In genomic region chr15:41558400-41559238, GRCh38 we compare ENCODE assay signal across 8 cellular contexts. TPM values are rescaled to one million over a fixed set of nuclear protein-coding genes. Genes with fewer than 3 reads are reported as not detected.
A peak's percentile ranks its signal among the peaks of the same experiment; 100 is the strongest.
DNase-seq lines count a peak whose midpoint lies in the region; ATAC-seq and TF ChIP-seq lines count a peak whose summit lies in the region.

TYRO3 (plus strand) TSS chr15:41559212; CDS start chr15:41559258, 46 bp downstream.

- H3K9me3 Mint-ChIP-seq in activated naive CD4-positive, alpha-beta T cell treated with anti-CD3 and anti-CD28 coated beads for 36 hours = no peaks in the 10 kb centered on the region

- no peak for DNase-seq in AG04450 (ENCODE audit: low read depth, low spot score)
- DNase-seq in GM19240 (ENCODE audit: insufficient read length, low spot score) = peak; percentile 63
- no peak for DNase-seq in RWPE2 (ENCODE audit: low spot score)
- peak; percentile 81 for DNase-seq in activated naive CD4-positive, alpha-beta T cell treated with anti-CD3 and anti-CD28 coated beads for 36 hours
- DNase-seq in globus pallidus (ENCODE audit: low spot score) = peak; percentile 85
- DNase-seq in occipital lobe (lab: John Stamatoyannopoulos, UW) = peak; percentile 73
- peak in 46 of 49 donors; percentile 37 to 93 (median 78) for DNase-seq in substantia nigra (lab: John Stamatoyannopoulos, UW)
- DNase-seq in ureter (ENCODE audit: low spot score) = no peak

- H3K27ac Mint-ChIP-seq in activated naive CD4-positive, alpha-beta T cell treated with anti-CD3 and anti-CD28 coated beads for 36 hours = no peak within 1 kb of the TSS

- H3K4me3 ChIP-seq in AG04450 (ENCODE audit: low read depth, low read length) = peak within 1 kb of the TSS; percentile 67
- H3K4me3 ChIP-seq in RWPE2 (ENCODE audit: severe bottlenecking) = peak within 1 kb of the TSS; percentile 98

- H3K27ac ChIP-seq in AG04450 (ENCODE audit: low read depth, low read length) = no peak within 1 kb of the TSS
- peak within 1 kb of the TSS; percentile 13 for H3K27ac ChIP-seq in RWPE2 (ENCODE audit: poor library complexity, severe bottlenecking)
- H3K27ac ChIP-seq in substantia nigra (ENCODE audit: low read depth, low read length, poor library complexity, severe bottlenecking) = peak within 1 kb of the TSS; percentile 97

- no peaks in the 10 kb centered on the region for H3K36me3 ChIP-seq in RWPE2 (ENCODE audit: low read depth)

- CTCF ChIA-PET in AG04450 (lab: Charles Lee) = interaction anchor here (0.6 to 2.6 kb wide), 20 partner anchors 8 to 252 kb away, joined by 3 to 14 read pairs (median 4); partner anchors contain the start of genes MAPKBP1 and RPAP1
- CTCF ChIA-PET in activated naive CD4-positive, alpha-beta T cell treated with anti-CD3 and anti-CD28 coated beads for 36 hours (lab: Charles Lee) = interaction anchor here (0.7 to 2.2 kb wide), 12 partner anchors 15 to 346 kb away, joined by 3 to 10 read pairs (median 3); partner anchors contain the start of genes MAPKBP1 and RPAP1

- no peaks in the 10 kb centered on the region for H3K36me3 Mint-ChIP-seq in activated naive CD4-positive, alpha-beta T cell treated with anti-CD3 and anti-CD28 coated beads for 36 hours (ENCODE audit: low read depth)

- POLR2A ChIA-PET in AG04450 (lab: Yijun Ruan, JAX) = interaction anchor here (0.6 to 1.3 kb wide), 4 partner anchors 10 to 261 kb away, joined by 3 to 5 read pairs (median 4); no protein-coding TSS in a partner anchor

- no peaks in the 10 kb centered on the region for H3K9me3 ChIP-seq in AG04450 (ENCODE audit: control insufficient read depth, insufficient read depth, low read length)
- no peaks in the 10 kb centered on the region for H3K9me3 ChIP-seq in RWPE2 (ENCODE audit: severe bottlenecking)

- H3K27me3 Mint-ChIP-seq in activated naive CD4-positive, alpha-beta T cell treated with anti-CD3 and anti-CD28 coated beads for 36 hours (ENCODE audit: low read depth) = peaks cover 15% of the 10 kb centered on the region

- no peak for TF ChIP-seq CTCF in AG04450 (IDR thresholded peaks at IDR 0.05; ENCODE audit: low read depth, low read length)
- TF ChIP-seq CTCF in RWPE2 (IDR thresholded peaks at IDR 0.05; ENCODE audit: poor library complexity, severe bottlenecking) = no peak

- H3K4me3 Mint-ChIP-seq in activated naive CD4-positive, alpha-beta T cell treated with anti-CD3 and anti-CD28 coated beads for 36 hours = peak within 1 kb of the TSS; percentile 87

- ATAC-seq in RWPE2 (ENCODE audit: low read depth) = peak; percentile 53

- peaks cover 5% of the 10 kb centered on the region for H3K4me1 ChIP-seq in RWPE2 (ENCODE audit: insufficient read depth, poor library complexity, severe bottlenecking)

- intact Hi-C loops in activated naive CD4-positive, alpha-beta T cell treated with anti-CD3 and anti-CD28 coated beads for 36 hours (cut with micrococcal nuclease) = loop anchor here (1.0 to 5.0 kb wide), 5 partner anchors 64 to 501 kb away; partner anchors contain the start of genes ITPKA and JMJD7

- no peaks in the 10 kb centered on the region for H3K27me3 ChIP-seq in AG04450 (ENCODE audit: control insufficient read depth, insufficient read depth, low read length)
- no peaks in the 10 kb centered on the region for H3K27me3 ChIP-seq in RWPE2 (ENCODE audit: insufficient read depth, poor library complexity, severe bottlenecking)

- H3K4me1 Mint-ChIP-seq in activated naive CD4-positive, alpha-beta T cell treated with anti-CD3 and anti-CD28 coated beads for 36 hours (ENCODE audit: low read depth) = peaks cover 13% of the 10 kb centered on the region

RNA-seq across cellular contexts. Expression of gene TYRO3, which starts in this region (rescaled TPM):
- polyA plus RNA-seq in AG04450 (2011; rRNA removed) = 21.0 and 21.7 TPM in 2 replicates
- 39.5 and 44.5 TPM in 2 replicates for polyA minus RNA-seq in AG04450 (2011; rRNA and poly(A)+ RNA removed)
- 1 to 10 TPM; 1.2 to 3.7 TPM for total RNA-seq in activated naive CD4-positive, alpha-beta T cell treated with anti-CD3 and anti-CD28 coated beads for 36 hours
- total RNA-seq in occipital lobe (20.3 TPM), ureter (9.6 TPM)

Comparison
In these comparisons a context has a peak if more than half of its experiments do, and no peak if none do; other contexts are left out.
1. DNase-seq: peak in GM19240 (single experiment), activated naive CD4-positive, alpha-beta T cell treated with anti-CD3 and anti-CD28 coated beads for 36 hours (single experiment), globus pallidus (single experiment), occipital lobe (single experiment) and substantia nigra (46 of 49); none in AG04450 (single experiment), RWPE2 (single experiment) and ureter (single experiment).